17 cellular contexts compared by ENCODE assay signal in genomic region chr1:238187575-238187949, GRCh38.
DNase-seq lines count a peak whose midpoint lies in the region; ATAC-seq and TF ChIP-seq lines count a peak whose summit lies in the region.
"Had no signal": no experiment of that assay in that cellular context is flagged by ENCODE, and none has a peak within 500 bp of the region (broad histone marks: within the 10 kb centered on the region; RNA-seq: fewer than 3 reads in every experiment).

No MANE protein-coding gene starts in this region.

- no peak overlapping the region for H2BK5ac ChIP-seq in mesendoderm (ENCODE audit: low read length)

- no peak overlapping the region for H3K23ac ChIP-seq in mesendoderm (ENCODE audit: low read length)

- no peaks in the 10 kb centered on the region for H3K79me2 ChIP-seq in mesendoderm (ENCODE audit: control insufficient read depth, insufficient read depth, low read length)

- H3K4me1 Mint-ChIP-seq in osteocyte (ENCODE audit: unreplicated experiment), result no peaks in the 10 kb centered on the region
- H3K4me1 Mint-ChIP-seq: B cell had no signal

- WGBS in mesendoderm (ENCODE audit: extremely low coverage, insufficient coverage, low lambda C conversion rate), result no CpG with 5 or more reads among the region's 3 CpGs

- H3K36me3 Mint-ChIP-seq in osteocyte (ENCODE audit: unreplicated experiment), result no peaks in the 10 kb centered on the region

- H4K5ac ChIP-seq in mesendoderm (ENCODE audit: low read length), result no peak overlapping the region

- H4K8ac ChIP-seq in mesendoderm (ENCODE audit: low read depth, low read length), result no peak overlapping the region

- no peak overlapping the region for H3K27ac Mint-ChIP-seq in osteocyte (ENCODE audit: unreplicated experiment)
- H3K27ac Mint-ChIP-seq: B cell; CD4-positive, alpha-beta T cell; H9 had no signal

- H3K9me3 Mint-ChIP-seq in osteocyte (ENCODE audit: unreplicated experiment), result peaks cover 10% of the 10 kb centered on the region

- H3K4me2 ChIP-seq in mesendoderm (ENCODE audit: low read length), result no peak overlapping the region

- H3K36me3 ChIP-seq in GM06990 (ENCODE audit: control insufficient read depth, insufficient read depth, low read length) (no peaks in the 10 kb centered on the region), mesendoderm (ENCODE audit: control insufficient read depth, insufficient read depth, low read length) (no peaks in the 10 kb centered on the region)

- H3K27me3 ChIP-seq in GM06990 (replicated peaks; ENCODE audit: control insufficient read depth, insufficient read depth, low read length), result no peaks in the 10 kb centered on the region
- no peaks in the 10 kb centered on the region for H3K27me3 ChIP-seq in mesendoderm (ENCODE audit: insufficient read depth, low read length, poor library complexity)

- peak; percentile 25 for ATAC-seq in HG02610 (IDR thresholded peaks at IDR 0.05; ENCODE audit: unreplicated experiment)
- ATAC-seq: K562 had no signal

- no peak overlapping the region for H3K9ac ChIP-seq in mesendoderm (ENCODE audit: low read length)

- H3K79me1 ChIP-seq in mesendoderm (ENCODE audit: low read length), result no peaks in the 10 kb centered on the region

- H2AK5ac ChIP-seq in mesendoderm (ENCODE audit: low read length), result no peak overlapping the region

- no peak overlapping the region for H3K56ac ChIP-seq in mesendoderm (ENCODE audit: low read length)

- no peak overlapping the region for H2BK15ac ChIP-seq in mesendoderm (replicated peaks; ENCODE audit: low read depth)

- H3K4ac ChIP-seq in mesendoderm (ENCODE audit: low read depth, low read length), result no peak overlapping the region

- no peak overlapping the region for H3K4me3 Mint-ChIP-seq in osteocyte (ENCODE audit: unreplicated experiment)
- H3K4me3 Mint-ChIP-seq: B cell; CD4-positive, alpha-beta T cell; H9 had no signal

- H2BK120ac ChIP-seq in mesendoderm (ENCODE audit: low read depth, low read length), result no peak overlapping the region

- H3K27me3 Mint-ChIP-seq in osteocyte (ENCODE audit: unreplicated experiment), result no peaks in the 10 kb centered on the region
- H3K27me3 Mint-ChIP-seq: B cell; CD4-positive, alpha-beta T cell had no signal

- no peak overlapping the region for H3K4me3 ChIP-seq in GM06990 (replicated peaks; ENCODE audit: low read depth, low read length)
- H3K4me3 ChIP-seq in mesendoderm (ENCODE audit: low read length), result no peak overlapping the region
- H3K4me3 ChIP-seq: K562 had no signal

- no peak overlapping the region for H3K18ac ChIP-seq in mesendoderm (ENCODE audit: low read length)

- peak; percentile 12; the same call in 1 of the 2 replicates for TF ChIP-seq CTCF in 22Rv1 (IDR thresholded peaks at IDR 0.05)
- TF ChIP-seq CTCF in GM06990 (IDR thresholded peaks at IDR 0.05; ENCODE audit: insufficient read depth, low read length, poor library complexity, severe bottlenecking), result no peak
- no peak for TF ChIP-seq CTCF in osteocyte (IDR thresholded peaks at IDR 0.05)

- H3K4me1 ChIP-seq in mesendoderm (ENCODE audit: control insufficient read depth, low read depth, low read length), result no peaks in the 10 kb centered on the region

- DNase-seq in GM06990 (ENCODE audit: extremely low read depth, insufficient read length), result peak; percentile 6
- peak; percentile 14 for DNase-seq in mesendoderm
- no peak for DNase-seq in COLO829 (ENCODE audit: low spot score)
- no peak for DNase-seq in osteocyte (ENCODE audit: extremely low spot score, unreplicated experiment)
- DNase-seq in NCI-H1417 treated with DMSO at 0.1 percent for 48 hours (lab: John Stamatoyannopoulos, UW), result no peak
- DNase-seq: CD4-positive, alpha-beta T cell; DMS153; DND-41; EL; H9; IMR-90 had no signal

- no peak overlapping the region for H3K27ac ChIP-seq in 22Rv1
- H3K27ac ChIP-seq in mesendoderm (ENCODE audit: low read depth, low read length), result no peak overlapping the region
- H3K27ac ChIP-seq: C4-2B, HL-60 had no signal

Comparison
In these comparisons a context has a peak if more than half of its experiments do, and no peak if none do; other contexts are left out.
1. DNase-seq: peak in GM06990 (single experiment) and mesendoderm (single experiment); none in COLO829 (single experiment), osteocyte (single experiment) and NCI-H1417 treated with DMSO at 0.1 percent for 48 hours (single experiment).